1 cellular context compared by ENCODE assay signal in the genomic region with DNA sequence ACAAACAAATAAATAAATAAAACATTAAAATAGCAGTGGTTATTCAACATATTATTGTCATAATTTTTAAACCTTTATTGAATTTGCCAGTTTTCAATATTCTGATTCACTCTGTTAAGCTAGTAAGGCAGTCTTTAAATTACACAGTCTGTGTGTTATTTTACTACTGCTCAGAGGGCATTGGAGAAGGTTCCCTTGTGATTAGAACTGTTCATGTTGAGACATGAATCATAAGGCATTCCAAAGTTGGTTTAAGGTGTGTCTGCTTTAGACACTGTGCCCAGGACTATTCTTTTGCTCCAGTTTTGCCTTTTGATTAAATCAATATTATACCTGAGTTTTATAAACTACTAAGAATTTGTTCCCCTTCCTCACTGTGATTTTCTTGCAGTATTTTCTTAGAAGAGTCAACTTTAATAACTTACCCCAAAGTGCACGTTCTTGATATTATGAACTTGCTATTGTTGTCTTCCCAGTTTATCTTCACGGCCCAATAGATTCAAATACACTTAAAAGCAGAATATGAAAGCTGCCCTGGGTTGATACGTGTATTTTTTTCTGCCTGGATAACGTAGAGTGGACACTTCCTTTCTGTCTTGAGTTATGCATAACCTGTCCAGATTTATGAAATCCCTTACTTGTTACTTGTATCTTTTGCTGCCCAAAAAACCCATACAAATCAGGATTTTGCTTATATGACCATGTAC.
TF ChIP-seq lines count a peak whose summit lies in the region.

No MANE protein-coding gene starts in this region.

TF ChIP-seq in GM12878, 131 proteins besides CTCF, POLR2A, EP300 and RAD21 (continued from another document):
- TF ChIP-seq, protein P1, sequence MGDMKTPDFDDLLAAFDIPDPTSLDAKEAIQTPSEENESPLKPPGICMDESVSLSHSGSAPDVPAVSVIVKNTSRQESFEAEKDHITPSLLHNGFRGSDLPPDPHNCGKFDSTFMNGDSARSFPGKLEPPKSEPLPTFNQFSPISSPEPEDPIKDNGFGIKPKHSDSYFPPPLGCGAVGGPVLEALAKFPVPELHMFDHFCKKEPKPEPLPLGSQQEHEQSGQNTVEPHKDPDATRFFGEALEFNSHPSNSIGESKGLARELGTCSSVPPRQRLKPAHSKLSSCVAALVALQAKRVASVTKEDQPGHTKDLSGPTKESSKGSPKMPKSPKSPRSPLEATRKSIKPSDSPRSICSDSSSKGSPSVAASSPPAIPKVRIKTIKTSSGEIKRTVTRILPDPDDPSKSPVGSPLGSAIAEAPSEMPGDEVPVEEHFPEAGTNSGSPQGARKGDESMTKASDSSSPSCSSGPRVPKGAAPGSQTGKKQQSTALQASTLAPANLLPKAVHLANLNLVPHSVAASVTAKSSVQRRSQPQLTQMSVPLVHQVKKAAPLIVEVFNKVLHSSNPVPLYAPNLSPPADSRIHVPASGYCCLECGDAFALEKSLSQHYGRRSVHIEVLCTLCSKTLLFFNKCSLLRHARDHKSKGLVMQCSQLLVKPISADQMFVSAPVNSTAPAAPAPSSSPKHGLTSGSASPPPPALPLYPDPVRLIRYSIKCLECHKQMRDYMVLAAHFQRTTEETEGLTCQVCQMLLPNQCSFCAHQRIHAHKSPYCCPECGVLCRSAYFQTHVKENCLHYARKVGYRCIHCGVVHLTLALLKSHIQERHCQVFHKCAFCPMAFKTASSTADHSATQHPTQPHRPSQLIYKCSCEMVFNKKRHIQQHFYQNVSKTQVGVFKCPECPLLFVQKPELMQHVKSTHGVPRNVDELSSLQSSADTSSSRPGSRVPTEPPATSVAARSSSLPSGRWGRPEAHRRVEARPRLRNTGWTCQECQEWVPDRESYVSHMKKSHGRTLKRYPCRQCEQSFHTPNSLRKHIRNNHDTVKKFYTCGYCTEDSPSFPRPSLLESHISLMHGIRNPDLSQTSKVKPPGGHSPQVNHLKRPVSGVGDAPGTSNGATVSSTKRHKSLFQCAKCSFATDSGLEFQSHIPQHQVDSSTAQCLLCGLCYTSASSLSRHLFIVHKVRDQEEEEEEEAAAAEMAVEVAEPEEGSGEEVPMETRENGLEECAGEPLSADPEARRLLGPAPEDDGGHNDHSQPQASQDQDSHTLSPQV (IDR thresholded peaks at IDR 0.05) = no peak
- TF ChIP-seq, protein P2, sequence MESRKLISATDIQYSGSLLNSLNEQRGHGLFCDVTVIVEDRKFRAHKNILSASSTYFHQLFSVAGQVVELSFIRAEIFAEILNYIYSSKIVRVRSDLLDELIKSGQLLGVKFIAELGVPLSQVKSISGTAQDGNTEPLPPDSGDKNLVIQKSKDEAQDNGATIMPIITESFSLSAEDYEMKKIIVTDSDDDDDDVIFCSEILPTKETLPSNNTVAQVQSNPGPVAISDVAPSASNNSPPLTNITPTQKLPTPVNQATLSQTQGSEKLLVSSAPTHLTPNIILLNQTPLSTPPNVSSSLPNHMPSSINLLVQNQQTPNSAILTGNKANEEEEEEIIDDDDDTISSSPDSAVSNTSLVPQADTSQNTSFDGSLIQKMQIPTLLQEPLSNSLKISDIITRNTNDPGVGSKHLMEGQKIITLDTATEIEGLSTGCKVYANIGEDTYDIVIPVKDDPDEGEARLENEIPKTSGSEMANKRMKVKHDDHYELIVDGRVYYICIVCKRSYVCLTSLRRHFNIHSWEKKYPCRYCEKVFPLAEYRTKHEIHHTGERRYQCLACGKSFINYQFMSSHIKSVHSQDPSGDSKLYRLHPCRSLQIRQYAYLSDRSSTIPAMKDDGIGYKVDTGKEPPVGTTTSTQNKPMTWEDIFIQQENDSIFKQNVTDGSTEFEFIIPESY (IDR thresholded peaks at IDR 0.05) = no peak
- TF ChIP-seq, protein P3, sequence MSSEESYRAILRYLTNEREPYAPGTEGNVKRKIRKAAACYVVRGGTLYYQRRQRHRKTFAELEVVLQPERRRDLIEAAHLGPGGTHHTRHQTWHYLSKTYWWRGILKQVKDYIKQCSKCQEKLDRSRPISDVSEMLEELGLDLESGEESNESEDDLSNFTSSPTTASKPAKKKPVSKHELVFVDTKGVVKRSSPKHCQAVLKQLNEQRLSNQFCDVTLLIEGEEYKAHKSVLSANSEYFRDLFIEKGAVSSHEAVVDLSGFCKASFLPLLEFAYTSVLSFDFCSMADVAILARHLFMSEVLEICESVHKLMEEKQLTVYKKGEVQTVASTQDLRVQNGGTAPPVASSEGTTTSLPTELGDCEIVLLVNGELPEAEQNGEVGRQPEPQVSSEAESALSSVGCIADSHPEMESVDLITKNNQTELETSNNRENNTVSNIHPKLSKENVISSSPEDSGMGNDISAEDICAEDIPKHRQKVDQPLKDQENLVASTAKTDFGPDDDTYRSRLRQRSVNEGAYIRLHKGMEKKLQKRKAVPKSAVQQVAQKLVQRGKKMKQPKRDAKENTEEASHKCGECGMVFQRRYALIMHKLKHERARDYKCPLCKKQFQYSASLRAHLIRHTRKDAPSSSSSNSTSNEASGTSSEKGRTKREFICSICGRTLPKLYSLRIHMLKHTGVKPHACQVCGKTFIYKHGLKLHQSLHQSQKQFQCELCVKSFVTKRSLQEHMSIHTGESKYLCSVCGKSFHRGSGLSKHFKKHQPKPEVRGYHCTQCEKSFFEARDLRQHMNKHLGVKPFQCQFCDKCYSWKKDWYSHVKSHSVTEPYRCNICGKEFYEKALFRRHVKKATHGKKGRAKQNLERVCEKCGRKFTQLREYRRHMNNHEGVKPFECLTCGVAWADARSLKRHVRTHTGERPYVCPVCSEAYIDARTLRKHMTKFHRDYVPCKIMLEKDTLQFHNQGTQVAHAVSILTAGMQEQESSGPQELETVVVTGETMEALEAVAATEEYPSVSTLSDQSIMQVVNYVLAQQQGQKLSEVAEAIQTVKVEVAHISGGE (CRISPR knock-in tag; IDR thresholded peaks at IDR 0.05) = no peak
- TF ChIP-seq LARP7 (IDR thresholded peaks at IDR 0.05) = peak; percentile 26; the same call in 1 of the 2 replicates
- TF ChIP-seq JUNB (IDR thresholded peaks at IDR 0.05) = no peak
- no peak for TF ChIP-seq HDAC6 (IDR thresholded peaks at IDR 0.05; ENCODE audit: unreplicated experiment)
- TF ChIP-seq CEBPB (IDR thresholded peaks at IDR 0.05; ENCODE audit: borderline replicate concordance in 1 of 2, low read depth in 2 of 2, low read length in 2 of 2) = no peak
- no peak for TF ChIP-seq NR2F1 (conservative IDR thresholded peaks at IDR 0.05)
- TF ChIP-seq, protein P4, sequence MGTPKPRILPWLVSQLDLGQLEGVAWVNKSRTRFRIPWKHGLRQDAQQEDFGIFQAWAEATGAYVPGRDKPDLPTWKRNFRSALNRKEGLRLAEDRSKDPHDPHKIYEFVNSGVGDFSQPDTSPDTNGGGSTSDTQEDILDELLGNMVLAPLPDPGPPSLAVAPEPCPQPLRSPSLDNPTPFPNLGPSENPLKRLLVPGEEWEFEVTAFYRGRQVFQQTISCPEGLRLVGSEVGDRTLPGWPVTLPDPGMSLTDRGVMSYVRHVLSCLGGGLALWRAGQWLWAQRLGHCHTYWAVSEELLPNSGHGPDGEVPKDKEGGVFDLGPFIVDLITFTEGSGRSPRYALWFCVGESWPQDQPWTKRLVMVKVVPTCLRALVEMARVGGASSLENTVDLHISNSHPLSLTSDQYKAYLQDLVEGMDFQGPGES (IDR thresholded peaks at IDR 0.05) = no peak
TF ChIP-seq in GM12878: peak in this region for 2.
